In the genomic region with DNA sequence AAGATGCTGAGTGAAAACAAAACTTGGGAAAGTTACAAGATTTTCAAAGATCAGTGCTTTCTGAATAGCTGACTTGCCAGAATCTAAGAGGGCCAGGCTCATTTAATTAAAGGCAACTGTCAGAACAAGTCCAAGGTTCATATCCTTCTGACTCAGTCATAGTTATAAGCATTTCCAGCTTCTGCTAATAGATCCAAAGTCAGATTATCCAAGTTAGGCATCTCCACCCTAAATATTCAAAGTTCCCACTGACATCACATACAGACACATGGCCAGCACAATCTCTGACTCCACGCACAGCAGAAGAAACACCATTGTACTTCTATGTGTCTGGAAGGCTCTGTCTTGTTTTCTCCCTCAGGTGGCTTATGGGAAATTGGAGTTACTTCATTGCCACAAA, we compare ENCODE assay signal across 20 cellular contexts. TPM values are rescaled to one million over a fixed set of nuclear protein-coding genes. Genes with fewer than 3 reads are reported as not detected.
DNase-seq lines count a peak whose midpoint lies in the region; ATAC-seq, FAIRE-seq and TF ChIP-seq lines count a peak whose summit lies in the region.
"Had no signal": no experiment of that assay in that cellular context is flagged by ENCODE, and none has a peak within 500 bp of the region (broad histone marks: within the 10 kb centered on the region; RNA-seq: fewer than 3 reads in every experiment).

No MANE protein-coding gene starts in this region.

- H3K4me1 ChIP-seq in astrocyte (ENCODE audit: insufficient read depth, low read length) (no peaks in the 10 kb centered on the region), heart right ventricle (peaks cover 0 to 56% (median 34%) of the 10 kb centered on the region in 9 donors), small intestine (ENCODE audit: control insufficient read depth in 2 of 2, insufficient read depth in 1 of 2, low read depth in 1 of 2, low read length in 1 of 2) (peaks cover 0 to 3% of the 10 kb centered on the region in 2 donors), tibial artery (peaks cover 0 to 42% (median 8%) of the 10 kb centered on the region in 4 donors)
- H3K4me1 ChIP-seq: BLaER1, foreskin keratinocyte had no signal

- H3K4me1 Mint-ChIP-seq in astrocyte (ENCODE audit: low read depth, unreplicated experiment): peaks cover 9% of the 10 kb centered on the region
- H3K4me1 Mint-ChIP-seq in naive thymus-derived CD8-positive, alpha-beta T cell: no peaks in the 10 kb centered on the region

- H3K27me3 ChIP-seq in astrocyte (ENCODE audit: insufficient read depth, low read length) (no peaks in the 10 kb centered on the region), heart right ventricle (no peaks in the 10 kb centered on the region), small intestine (ENCODE audit: control insufficient read depth in 2 of 2, insufficient read depth in 2 of 2, low read length in 2 of 2) (no peaks in the 10 kb centered on the region), tibial artery (no peaks in the 10 kb centered on the region)
- H3K27me3 ChIP-seq: BLaER1, foreskin keratinocyte, sigmoid colon had no signal

- H3K27ac Mint-ChIP-seq in astrocyte (ENCODE audit: unreplicated experiment): no peak overlapping the region
- no peak overlapping the region for H3K27ac Mint-ChIP-seq in naive thymus-derived CD8-positive, alpha-beta T cell

- no peaks in the 10 kb centered on the region for H3K9me3 ChIP-seq in astrocyte (ENCODE audit: insufficient read depth, low read depth, low read length)
- no peaks in the 10 kb centered on the region for H3K9me3 ChIP-seq in heart right ventricle
- no peaks in the 10 kb centered on the region for H3K9me3 ChIP-seq in small intestine (ENCODE audit: control insufficient read depth, low read depth)
- H3K9me3 ChIP-seq in tibial artery: no peaks in the 10 kb centered on the region
- H3K9me3 ChIP-seq: BLaER1, sigmoid colon had no signal

- no peak overlapping the region for H3K4me2 ChIP-seq in astrocyte (ENCODE audit: low read length)
- H3K4me2 ChIP-seq: BLaER1, PC-9 had no signal

- H4K20me1 ChIP-seq in astrocyte (ENCODE audit: insufficient read depth, low read length): no peaks in the 10 kb centered on the region
- H4K20me1 ChIP-seq: BLaER1 had no signal

- peak; percentile 6 for DNase-seq in EL
- DNase-seq in astrocyte (ENCODE audit: low read depth): peak; percentile 5
- no peak for DNase-seq in heart right ventricle
- peak; percentile 3 for DNase-seq in small intestine
- DNase-seq in tibial artery: no peak
- DNase-seq in stimulated activated CD4-positive, alpha-beta T cell treated with anti-CD3 and anti-CD28 coated beads, Interleukin-12 subunit alpha, Interleukin-12 subunit beta, amount 100 ng/mL, for 4 hours: no peak
- no peak for DNase-seq in naive thymus-derived CD8-positive, alpha-beta T cell
- DNase-seq: caudate nucleus; GDM1; NCI-H1436 treated with DMSO at 0.1 percent for 48 hours; NCI-H82; nucleus accumbens; PC-9; sigmoid colon; stimulated activated CD4-positive, alpha-beta T cell treated with anti-CD3 and anti-CD28 coated beads, Interleukin-2, amount 100 ng/mL, for 24 hours had no signal

- no peaks in the 10 kb centered on the region for H3K36me3 ChIP-seq in astrocyte (ENCODE audit: insufficient read depth, low read length)
- H3K36me3 ChIP-seq in heart right ventricle: peaks cover 0 to 49% (median 29%) of the 10 kb centered on the region in 9 donors
- no peaks in the 10 kb centered on the region for H3K36me3 ChIP-seq in small intestine (ENCODE audit: control insufficient read depth in 2 of 2, insufficient read depth in 2 of 2, low read length in 2 of 2)
- peaks cover 7 to 24% (median 9%) of the 10 kb centered on the region in 3 donors for H3K36me3 ChIP-seq in tibial artery
- H3K36me3 ChIP-seq: BLaER1 had no signal

- H3K27ac ChIP-seq in astrocyte (ENCODE audit: low read depth, low read length): no peak overlapping the region
- peak overlapping the region in 1 of 10 donors; percentile 11 for H3K27ac ChIP-seq in heart right ventricle
- no peak overlapping the region for H3K27ac ChIP-seq in small intestine (ENCODE audit: low read depth in 1 of 2, low read length in 1 of 2)
- H3K27ac ChIP-seq in tibial artery: no peak overlapping the region
- H3K27ac ChIP-seq: BLaER1, foreskin keratinocyte, PC-9 had no signal

- ATAC-seq in heart right ventricle: peak in 6 of 8 donors; percentile 46 to 66 (median 62)
- no peak for ATAC-seq in HG03432 (IDR thresholded peaks at IDR 0.05; ENCODE audit: unreplicated experiment)
- no peak for ATAC-seq in naive thymus-derived CD8-positive, alpha-beta T cell
- ATAC-seq: activated CD4-positive, CD25-positive, alpha-beta regulatory T cell treated with anti-CD3 and anti-CD28 coated beads, Interleukin-2, amount 50 U/mL, for 24 hours; foreskin keratinocyte; left lobe of liver had no signal

- no peak overlapping the region for H2AFZ ChIP-seq in astrocyte (ENCODE audit: low read depth, low read length)
- H2AFZ ChIP-seq: PC-9 had no signal

- intact Hi-C loops in heart right ventricle (cut with DNase I): loop anchor here in 1 of 10 donors (5.0 kb wide), 1 partner anchor 36 kb away; no protein-coding TSS in a partner anchor
- intact Hi-C loops in tibial artery (cut with DNase I; ENCODE audit: low total_unique reads): no loop called here

- H3K4me3 ChIP-seq in astrocyte (ENCODE audit: insufficient read depth, low read depth, low read length) (no peak overlapping the region), heart right ventricle (no peak overlapping the region), small intestine (ENCODE audit: low read depth in 1 of 2, low read length in 2 of 2) (no peak overlapping the region), tibial artery (no peak overlapping the region)
- H3K4me3 ChIP-seq: BLaER1, PC-9, sigmoid colon had no signal

- TF ChIP-seq CTCF in astrocyte (IDR thresholded peaks at IDR 0.05; ENCODE audit: insufficient read depth, low read depth, low read length) (no peak), heart right ventricle (IDR thresholded peaks at IDR 0.05) (no peak), tibial artery (IDR thresholded peaks at IDR 0.05) (no peak)

- WGBS in heart right ventricle, 2 donors: 33 to 35% methylated on average over 1 of the region's 1 CpG
- 41 to 83% (median 44%) methylated on average over 1 of the region's 1 CpG for WGBS in small intestine, 3 donors

- H3K27me3 Mint-ChIP-seq in astrocyte (ENCODE audit: low read depth, unreplicated experiment): no peaks in the 10 kb centered on the region
- H3K27me3 Mint-ChIP-seq in naive thymus-derived CD8-positive, alpha-beta T cell: peaks cover 0 to 9% (median 0%) of the 10 kb centered on the region in 5 donors

- FAIRE-seq in astrocyte (lab: Jason Lieb, UNC): peak; percentile 5
- FAIRE-seq in small intestine (lab: Jason Lieb, UNC): no peak

- H3K4me3 Mint-ChIP-seq in astrocyte (ENCODE audit: unreplicated experiment): no peak overlapping the region
- no peak overlapping the region for H3K4me3 Mint-ChIP-seq in naive thymus-derived CD8-positive, alpha-beta T cell

- H3K9me3 Mint-ChIP-seq in astrocyte (ENCODE audit: unreplicated experiment): peaks cover 1% of the 10 kb centered on the region
- peaks cover 0 to 2% (median 0%) of the 10 kb centered on the region in 9 donors for H3K9me3 Mint-ChIP-seq in naive thymus-derived CD8-positive, alpha-beta T cell

- POLR2A ChIA-PET in naive thymus-derived CD8-positive, alpha-beta T cell (lab: Charles Lee): no interaction called here

- H3K79me2 ChIP-seq in astrocyte (ENCODE audit: insufficient read depth, low read length): no peaks in the 10 kb centered on the region

- peaks cover 3% of the 10 kb centered on the region for H3K36me3 Mint-ChIP-seq in astrocyte (ENCODE audit: low read depth, unreplicated experiment)
- H3K36me3 Mint-ChIP-seq in naive thymus-derived CD8-positive, alpha-beta T cell: no peaks in the 10 kb centered on the region

- H3K9ac ChIP-seq in astrocyte (ENCODE audit: low read length): no peak overlapping the region
- H3K9ac ChIP-seq: BLaER1 had no signal

RNA-seq across cellular contexts. Expression of a gene that starts 41.8 kb away (rescaled TPM):
- total RNA-seq in astrocyte: 25.8 and 34.2 TPM in 2 replicates
- total RNA-seq in heart right ventricle: 100 to 1,000 TPM in 2 of 10 donors, 10 to 100 TPM in 8; 50.5 to 109 (median 86.0) TPM
- 10 to 100 TPM; 12.4 to 24.1 TPM for polyA plus RNA-seq in heart right ventricle
- 10 to 100 TPM in 1 of 3 donors, 1 to 10 TPM in 2; 1.8 to 10.7 (median 4.3) TPM for polyA plus RNA-seq in small intestine
- total RNA-seq in naive thymus-derived CD8-positive, alpha-beta T cell: under 1 TPM; 0.49 to 0.55 TPM
- polyA plus RNA-seq in naive thymus-derived CD8-positive, alpha-beta T cell: not detected

Comparison
In these comparisons a context has a peak if more than half of its experiments do, and no peak if none do; other contexts are left out.
1. DNase-seq: peak in EL (single experiment), astrocyte (single experiment) and small intestine (single experiment); none in heart right ventricle (0 of 2), tibial artery (0 of 2), stimulated activated CD4-positive, alpha-beta T cell treated with anti-CD3 and anti-CD28 coated beads, Interleukin-12 subunit alpha, Interleukin-12 subunit beta, amount 100 ng/mL, for 4 hours (single experiment) and naive thymus-derived CD8-positive, alpha-beta T cell (0 of 10).
2. ATAC-seq: peak in heart right ventricle (6 of 8); none in HG03432 (single experiment) and naive thymus-derived CD8-positive, alpha-beta T cell (0 of 2).
3. RNA of a gene that starts 41.8 kb away (total RNA-seq): 50.5 to 109 TPM in heart right ventricle and 25.8 to 34.2 TPM in astrocyte; 0.49 to 0.55 TPM in naive thymus-derived CD8-positive, alpha-beta T cell; every median in the first group is over 10 times any median in the second.